ENCODE assay signal across 8 cellular contexts in genomic region chr12:9331218-9331626, GRCh38.
DNase-seq lines count a peak whose midpoint lies in the region; ATAC-seq and TF ChIP-seq lines count a peak whose summit lies in the region.

No MANE protein-coding gene starts in this region.

- no peak for TF ChIP-seq EP300 in esophagus muscularis mucosa (IDR thresholded peaks at IDR 0.05)

- H3K4me1 ChIP-seq in esophagus muscularis mucosa, result peaks cover 0 to 6% (median 2%) of the 10 kb centered on the region in 4 donors

- H3K27me3 ChIP-seq in CD4-positive, alpha-beta T cell (ENCODE audit: control insufficient read depth, insufficient read depth, low read length), result no peaks in the 10 kb centered on the region
- no peaks in the 10 kb centered on the region for H3K27me3 ChIP-seq in H7 (ENCODE audit: control insufficient read depth, insufficient read depth, low read length)
- H3K27me3 ChIP-seq in esophagus muscularis mucosa, result no peaks in the 10 kb centered on the region

- H3K4me3 ChIP-seq in H7 (ENCODE audit: insufficient read depth, low read depth, low read length) (no peak overlapping the region), esophagus muscularis mucosa (no peak overlapping the region)

- POLR2A ChIA-PET in CD4-positive, alpha-beta T cell (lab: Charles Lee), result interaction anchor here (0.8 to 1.0 kb wide), 2 partner anchors 137 to 377 kb away, joined by 4 to 8 read pairs; no protein-coding TSS in a partner anchor
- POLR2A ChIA-PET in naive thymus-derived CD8-positive, alpha-beta T cell (lab: Charles Lee), result interaction anchor here (1.0 to 1.6 kb wide), 2 partner anchors 10 to 138 kb away, joined by 3 to 4 read pairs; no protein-coding TSS in a partner anchor

- CTCF ChIA-PET in CD4-positive, alpha-beta T cell (lab: Charles Lee), result interaction anchor here (0.5 to 1.7 kb wide), 7 partner anchors 9 to 862 kb away, joined by 3 to 13 read pairs (median 3); no protein-coding TSS in a partner anchor

- H3K4me1 Mint-ChIP-seq in CD4-positive, alpha-beta T cell (ENCODE audit: low read depth), result peaks cover 24% of the 10 kb centered on the region
- H3K4me1 Mint-ChIP-seq in naive thymus-derived CD8-positive, alpha-beta T cell, result peaks cover 18 to 27% (median 22%) of the 10 kb centered on the region in 4 donors
- peaks cover 11 to 17% of the 10 kb centered on the region in 2 donors for H3K4me1 Mint-ChIP-seq in stimulated activated naive B cell treated with anti-CD40 and anti-IgM and Interleukin-4, amounts not matched to agents 10 μg/mL and 1 μg/mL and 100 μg/mL, for 72 hours

- H3K4me3 Mint-ChIP-seq in CD4-positive, alpha-beta T cell, result no peak overlapping the region
- peak overlapping the region in 1 of 10 donors; percentile 51 for H3K4me3 Mint-ChIP-seq in naive thymus-derived CD8-positive, alpha-beta T cell
- no peak overlapping the region for H3K4me3 Mint-ChIP-seq in stimulated activated naive B cell treated with anti-CD40 and anti-IgM and Interleukin-4, amounts not matched to agents 10 μg/mL and 1 μg/mL and 100 μg/mL, for 72 hours

- peak; percentile 84 for ATAC-seq in CD4-positive, alpha-beta T cell (ENCODE audit: poor library complexity)
- peak; percentile 70 to 86 for ATAC-seq in naive thymus-derived CD8-positive, alpha-beta T cell
- ATAC-seq in stimulated activated naive B cell treated with anti-CD40 and anti-IgM and Interleukin-4, amounts not matched to agents 10 μg/mL and 1 μg/mL and 100 μg/mL, for 72 hours (replicated peaks), result peak; percentile 79 to 83
- ATAC-seq in HG03469 (IDR thresholded peaks at IDR 0.05; ENCODE audit: unreplicated experiment), result no peak

- WGBS in esophagus muscularis mucosa, result 13% methylated on average over 4 of the region's 5 CpGs

- H3K36me3 ChIP-seq in H7 (replicated peaks; ENCODE audit: control insufficient read depth, insufficient read depth, low read length) (no peaks in the 10 kb centered on the region), esophagus muscularis mucosa (no peaks in the 10 kb centered on the region)

- TF ChIP-seq CTCF in CD4-positive, alpha-beta T cell (IDR thresholded peaks at IDR 0.05), result peak; percentile 99
- peak; percentile 90 to 94 (median 92) for TF ChIP-seq CTCF in esophagus muscularis mucosa (IDR thresholded peaks at IDR 0.05)

- H3K36me3 Mint-ChIP-seq in CD4-positive, alpha-beta T cell (ENCODE audit: low read depth), result peaks cover 1% of the 10 kb centered on the region
- H3K36me3 Mint-ChIP-seq in naive thymus-derived CD8-positive, alpha-beta T cell, result peaks cover 0 to 2% (median 1%) of the 10 kb centered on the region in 3 donors
- H3K36me3 Mint-ChIP-seq in stimulated activated naive B cell treated with anti-CD40 and anti-IgM and Interleukin-4, amounts not matched to agents 10 μg/mL and 1 μg/mL and 100 μg/mL, for 72 hours, result peaks cover 0 to 9% of the 10 kb centered on the region in 2 donors

- H3K9me3 ChIP-seq in CD4-positive, alpha-beta T cell (ENCODE audit: control insufficient read depth, low read length), result no peaks in the 10 kb centered on the region
- H3K9me3 ChIP-seq in esophagus muscularis mucosa, result peaks cover 0 to 5% (median 2%) of the 10 kb centered on the region in 4 donors

- DNase-seq in CD4-positive, alpha-beta T cell, result peak; percentile 37 to 80 (median 62)
- peak; percentile 84 for DNase-seq in H7
- DNase-seq in NOMO-1 (lab: John Stamatoyannopoulos, UW; ENCODE audit: unreplicated experiment in 2 of 2), result peak; percentile 23 to 41
- DNase-seq in activated CD8-positive, alpha-beta memory T cell treated with anti-CD3 and anti-CD28 coated beads, Interleukin-2, amount 50 U/mL, for 24 hours (ENCODE audit: extremely low read depth), result peak; percentile 54
- DNase-seq in esophagus muscularis mucosa (ENCODE audit: extremely low spot score), result no peak
- DNase-seq in naive thymus-derived CD8-positive, alpha-beta T cell, result peak; percentile 33 to 80 (median 66)
- peak; percentile 53 for DNase-seq in stimulated activated naive B cell treated with anti-CD40 and anti-IgM and Interleukin-4, amounts not matched to agents 10 μg/mL and 1 μg/mL and 100 μg/mL, for 72 hours

- H3K27ac Mint-ChIP-seq in CD4-positive, alpha-beta T cell, result no peak overlapping the region
- H3K27ac Mint-ChIP-seq in naive thymus-derived CD8-positive, alpha-beta T cell, result peak overlapping the region in 2 of 10 donors; percentile 28 to 63
- peak overlapping the region; percentile 49 for H3K27ac Mint-ChIP-seq in stimulated activated naive B cell treated with anti-CD40 and anti-IgM and Interleukin-4, amounts not matched to agents 10 μg/mL and 1 μg/mL and 100 μg/mL, for 72 hours

- no peak for TF ChIP-seq POLR2A in esophagus muscularis mucosa (IDR thresholded peaks at IDR 0.05; ENCODE audit: low read depth)

- no peaks in the 10 kb centered on the region for H3K27me3 Mint-ChIP-seq in CD4-positive, alpha-beta T cell
- H3K27me3 Mint-ChIP-seq in naive thymus-derived CD8-positive, alpha-beta T cell, result no peaks in the 10 kb centered on the region
- H3K27me3 Mint-ChIP-seq in stimulated activated naive B cell treated with anti-CD40 and anti-IgM and Interleukin-4, amounts not matched to agents 10 μg/mL and 1 μg/mL and 100 μg/mL, for 72 hours, result peaks cover 0 to 4% of the 10 kb centered on the region in 2 donors

- intact Hi-C loops in CD4-positive, alpha-beta T cell (cut with DNase I, micrococcal nuclease), result loop anchor here (2.0 to 10.0 kb wide), 7 partner anchors 140 to 811 kb away; partner anchors contain the start of gene CLEC7A (in 1 of the 2)
- intact Hi-C loops in esophagus muscularis mucosa (cut with DNase I), result loop anchor here (2.0 to 5.0 kb wide), 2 partner anchors 138 to 376 kb away; no protein-coding TSS in a partner anchor

- H3K9me3 Mint-ChIP-seq in CD4-positive, alpha-beta T cell, result peaks cover under 1% of the 10 kb centered on the region
- H3K9me3 Mint-ChIP-seq in naive thymus-derived CD8-positive, alpha-beta T cell, result peaks cover 0 to 9% (median 2%) of the 10 kb centered on the region in 9 donors
- peaks cover under 1 to 3% of the 10 kb centered on the region in 2 donors for H3K9me3 Mint-ChIP-seq in stimulated activated naive B cell treated with anti-CD40 and anti-IgM and Interleukin-4, amounts not matched to agents 10 μg/mL and 1 μg/mL and 100 μg/mL, for 72 hours

- no peak overlapping the region for H3K27ac ChIP-seq in CD4-positive, alpha-beta T cell (ENCODE audit: low read depth, low read length)
- no peak overlapping the region for H3K27ac ChIP-seq in esophagus muscularis mucosa (replicated peaks in 1 of 4)
